In the genomic region with DNA sequence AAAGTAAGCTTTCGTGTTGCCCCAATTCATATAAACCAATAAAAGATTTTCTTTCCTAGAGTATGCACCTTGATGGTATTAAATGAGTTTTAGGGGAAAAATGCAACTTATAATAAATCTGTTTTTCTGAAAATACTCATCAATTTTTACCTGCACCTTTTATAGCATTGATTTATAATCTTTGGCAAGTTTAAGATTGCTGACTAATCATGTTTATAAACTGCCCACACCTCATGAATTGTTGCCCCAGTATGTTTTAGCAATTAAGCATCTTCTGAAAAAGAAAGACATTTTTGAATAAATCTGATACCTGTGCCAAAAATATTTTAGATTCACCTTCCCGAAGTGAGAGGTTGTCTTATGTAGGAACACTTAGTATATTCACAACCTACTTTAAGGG, we compare ENCODE assay signal across 3 cellular contexts.
A peak's percentile ranks its signal among the peaks of the same experiment; 100 is the strongest.
TF ChIP-seq lines count a peak whose summit lies in the region.

No MANE protein-coding gene starts in this region.

TF ChIP-seq in A549, 52 proteins besides CTCF, POLR2A, EP300 and RAD21:
- TF ChIP-seq, protein P1, sequence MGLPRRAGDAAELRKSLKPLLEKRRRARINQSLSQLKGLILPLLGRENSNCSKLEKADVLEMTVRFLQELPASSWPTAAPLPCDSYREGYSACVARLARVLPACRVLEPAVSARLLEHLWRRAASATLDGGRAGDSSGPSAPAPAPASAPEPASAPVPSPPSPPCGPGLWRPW (IDR thresholded peaks at IDR 0.05), result no peak
- TF ChIP-seq RFX5 (IDR thresholded peaks at IDR 0.05) (no peak), PHF8 (IDR thresholded peaks at IDR 0.05; ENCODE audit: borderline replicate concordance, low read depth) (no peak), MAFK (IDR thresholded peaks at IDR 0.05; ENCODE audit: partially characterized antibody) (peak; percentile 86)

TF ChIP-seq in IMR-90, 13 proteins besides CTCF, POLR2A, EP300 and RAD21:
- TF ChIP-seq BHLHE40 (IDR thresholded peaks at IDR 0.05; ENCODE audit: low read depth, low read length), result no peak
- no peak for TF ChIP-seq NFE2L2 (IDR thresholded peaks at IDR 0.05; ENCODE audit: low read depth, low read length)
- TF ChIP-seq MAFK (IDR thresholded peaks at IDR 0.05; ENCODE audit: low read depth, low read length), result peak; percentile 87

TF ChIP-seq in H1, 55 proteins besides CTCF, POLR2A, EP300 and RAD21:
- TF ChIP-seq YY1 (IDR thresholded peaks at IDR 0.05; ENCODE audit: low read depth, low read length) (no peak), MAFK (IDR thresholded peaks at IDR 0.05; ENCODE audit: low read depth, low read length) (peak; percentile 55; the same call in 1 of the 2 replicates)
TF ChIP-seq in H1: peak in this region for 1.
